Comparison of ENCODE assay signal across 19 cellular contexts in the genomic region with DNA sequence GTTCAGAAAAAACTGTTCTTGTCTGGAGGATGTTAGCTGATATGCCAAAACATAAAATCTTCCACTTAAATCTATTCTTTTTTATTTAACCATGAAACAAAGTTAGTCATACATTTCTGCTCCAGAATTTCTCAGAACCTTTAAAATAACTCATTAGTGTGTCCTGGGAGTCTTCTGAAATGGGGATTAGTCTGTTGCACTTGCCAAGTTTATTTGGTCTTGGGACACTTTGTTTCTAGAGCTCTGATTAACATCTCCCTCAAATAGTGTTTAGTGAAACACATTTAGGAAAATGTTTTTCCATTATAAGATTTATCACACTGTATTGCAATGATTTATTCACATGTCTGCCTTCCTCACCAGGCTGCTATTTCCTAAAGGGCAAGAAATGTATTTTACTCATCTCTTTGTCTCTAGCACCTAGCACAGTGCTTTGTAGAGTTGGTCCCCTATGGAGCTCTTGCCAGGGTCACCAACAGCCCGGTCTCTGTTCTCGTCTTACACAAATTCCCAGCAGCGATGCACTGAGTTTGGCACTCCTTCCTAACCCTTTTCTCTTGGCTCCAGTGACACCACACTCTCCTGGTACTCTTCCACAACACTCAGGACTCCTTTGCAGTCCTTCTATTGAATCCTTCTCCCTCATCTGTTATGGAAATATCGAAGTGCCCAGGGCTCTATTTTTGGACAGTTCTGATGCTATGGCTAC.
DNase-seq lines count a peak whose midpoint lies in the region; ATAC-seq, FAIRE-seq and TF ChIP-seq lines count a peak whose summit lies in the region.
"Had no signal": no experiment of that assay in that cellular context is flagged by ENCODE, and none has a peak within 500 bp of the region (broad histone marks: within the 10 kb centered on the region; RNA-seq: fewer than 3 reads in every experiment).

No MANE protein-coding gene starts in this region.

- TF ChIP-seq CTCF in psoas muscle (IDR thresholded peaks at IDR 0.05) (no peak), uterus (IDR thresholded peaks at IDR 0.05) (no peak), BE2C (IDR thresholded peaks at IDR 0.05; ENCODE audit: low read depth, low read length) (no peak), D721Med (IDR thresholded peaks at IDR 0.05; ENCODE audit: insufficient read depth, missing control alignments) (no peak)

- peak overlapping the region; percentile 16 for H3K27ac ChIP-seq in angular gyrus (ENCODE audit: low read depth, low read length)
- no peak overlapping the region for H3K27ac ChIP-seq in psoas muscle
- H3K27ac ChIP-seq in uterus, result peak overlapping the region; percentile 73 to 74
- H3K27ac ChIP-seq: BLaER1, KMS-11, RWPE1 had no signal

- H3K27ac Mint-ChIP-seq in activated naive CD4-positive, alpha-beta T cell treated with anti-CD3 and anti-CD28 coated beads for 36 hours, result no peak overlapping the region
- H3K27ac Mint-ChIP-seq: CD4-positive, CD25-positive, alpha-beta regulatory T cell had no signal

- no peak for TF ChIP-seq POLR2A in uterus (IDR thresholded peaks at IDR 0.05)

- intact Hi-C loops in psoas muscle (cut with DNase I) (no loop called here), uterus (cut with DNase I; ENCODE audit: low total_unique reads) (no loop called here)
- intact Hi-C loops in activated naive CD4-positive, alpha-beta T cell treated with anti-CD3 and anti-CD28 coated beads for 36 hours (cut with micrococcal nuclease), result no loop called here

- no peaks in the 10 kb centered on the region for H3K36me3 Mint-ChIP-seq in activated naive CD4-positive, alpha-beta T cell treated with anti-CD3 and anti-CD28 coated beads for 36 hours (ENCODE audit: low read depth)
- H3K36me3 Mint-ChIP-seq: CD4-positive, CD25-positive, alpha-beta regulatory T cell had no signal

- H3K27me3 ChIP-seq in psoas muscle (ENCODE audit: insufficient read depth in 3 of 3, low read length in 2 of 3) (no peaks in the 10 kb centered on the region), uterus (no peaks in the 10 kb centered on the region), BE2C (no peaks in the 10 kb centered on the region)
- H3K27me3 ChIP-seq: BLaER1 had no signal

- CTCF ChIA-PET in activated naive CD4-positive, alpha-beta T cell treated with anti-CD3 and anti-CD28 coated beads for 36 hours (lab: Charles Lee), result interaction anchor here (1.0 kb wide), 1 partner anchor 136 kb away, joined by 3 read pairs; no protein-coding TSS in a partner anchor

- H3K9me3 Mint-ChIP-seq in activated naive CD4-positive, alpha-beta T cell treated with anti-CD3 and anti-CD28 coated beads for 36 hours, result peaks cover 2% of the 10 kb centered on the region
- H3K9me3 Mint-ChIP-seq: CD4-positive, CD25-positive, alpha-beta regulatory T cell had no signal

- H3K4me1 Mint-ChIP-seq in activated naive CD4-positive, alpha-beta T cell treated with anti-CD3 and anti-CD28 coated beads for 36 hours (ENCODE audit: low read depth), result no peaks in the 10 kb centered on the region
- H3K4me1 Mint-ChIP-seq: CD4-positive, CD25-positive, alpha-beta regulatory T cell had no signal

- no peaks in the 10 kb centered on the region for H3K4me1 ChIP-seq in psoas muscle
- H3K4me1 ChIP-seq in uterus, result peaks cover 0 to 7% of the 10 kb centered on the region in 2 donors
- no peaks in the 10 kb centered on the region for H3K4me1 ChIP-seq in BE2C
- H3K4me1 ChIP-seq: BLaER1 had no signal

- ATAC-seq in psoas muscle, result peak; percentile 42 to 73 (median 55)

- no peak overlapping the region for H3K4me3 Mint-ChIP-seq in activated naive CD4-positive, alpha-beta T cell treated with anti-CD3 and anti-CD28 coated beads for 36 hours
- H3K4me3 Mint-ChIP-seq: CD4-positive, CD25-positive, alpha-beta regulatory T cell had no signal

- FAIRE-seq in D721Med (lab: Jason Lieb, UNC), result no peak
- FAIRE-seq: GM18507 had no signal

- H3K9me3 ChIP-seq in psoas muscle (no peaks in the 10 kb centered on the region), uterus (no peaks in the 10 kb centered on the region), BE2C (no peaks in the 10 kb centered on the region)

- H3K27me3 Mint-ChIP-seq in activated naive CD4-positive, alpha-beta T cell treated with anti-CD3 and anti-CD28 coated beads for 36 hours (ENCODE audit: low read depth), result no peaks in the 10 kb centered on the region

- DNase-seq in inferior parietal cortex (ENCODE audit: extremely low spot score), result peak; percentile 57
- DNase-seq in psoas muscle, result no peak
- DNase-seq in uterus, result no peak
- DNase-seq in activated naive CD4-positive, alpha-beta T cell treated with anti-CD3 and anti-CD28 coated beads for 36 hours, result no peak
- no peak for DNase-seq in BE2C
- no peak for DNase-seq in D721Med (ENCODE audit: insufficient read length, low spot score)
- DNase-seq: CD4-positive, CD25-positive, alpha-beta regulatory T cell; IMR-90; MM.1S; NCI-H2029; NCI-H446 treated with DMSO at 0.1 percent for 48 hours; NCI-H526; NK-92 treated with Interleukin-12 subunit alpha and Interleukin-12 subunit beta, amount 100 ng/mL, for 24 hours; SHP77 had no signal

- H3K36me3 ChIP-seq in psoas muscle (ENCODE audit: insufficient read depth in 1 of 2, low read depth in 1 of 2) (no peaks in the 10 kb centered on the region), uterus (no peaks in the 10 kb centered on the region), BE2C (no peaks in the 10 kb centered on the region)
- H3K36me3 ChIP-seq: BLaER1 had no signal

- WGBS in psoas muscle, 3 donors, result 17 to 43% (median 20%) methylated on average over 4 of the region's 4 CpGs

- H3K4me3 ChIP-seq in psoas muscle (no peak overlapping the region), uterus (no peak overlapping the region), BE2C (ENCODE audit: low read depth, low read length) (no peak overlapping the region)
- H3K4me3 ChIP-seq: BLaER1 had no signal
